Comparison of ENCODE assay signal across 9 cellular contexts in the genomic region with DNA sequence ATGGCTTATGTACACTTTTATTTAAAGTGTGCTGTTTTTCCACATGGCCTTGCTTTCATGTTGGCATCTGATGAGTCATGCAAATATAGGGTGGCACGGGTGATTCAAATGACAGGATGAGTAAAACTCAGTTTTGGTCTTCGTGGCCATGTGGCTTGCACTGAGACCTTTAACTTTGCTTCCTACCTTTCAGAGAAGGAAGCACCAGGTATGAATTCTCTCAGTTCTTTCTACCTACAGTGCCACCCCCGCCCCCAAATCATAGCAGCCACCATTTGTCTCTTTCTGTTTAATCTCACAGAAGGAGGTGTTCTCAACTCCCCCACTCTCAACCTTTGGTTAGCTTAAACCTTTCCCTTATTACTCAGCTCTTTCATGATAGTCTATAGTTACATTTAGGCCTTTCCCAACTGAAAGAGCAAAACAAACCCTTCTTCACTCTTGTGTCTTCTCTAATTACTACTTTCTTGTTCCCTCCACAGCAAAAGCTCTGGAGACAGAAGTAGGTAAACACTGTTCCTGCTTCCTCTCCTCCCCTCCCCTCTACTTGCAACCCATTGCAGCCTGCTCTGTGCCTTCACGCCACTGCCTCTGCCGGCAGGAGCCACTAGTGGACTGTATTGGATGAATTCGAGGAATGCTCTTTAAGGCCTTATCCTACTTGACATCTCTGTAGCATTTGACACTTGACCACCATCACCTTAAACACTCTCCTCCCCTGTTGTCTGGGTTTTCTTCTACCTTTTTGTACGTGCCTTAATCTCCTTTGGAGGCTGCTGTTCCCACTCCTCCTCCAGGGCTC.
DNase-seq lines count a peak whose midpoint lies in the region; TF ChIP-seq lines count a peak whose summit lies in the region.
"Had no signal": no experiment of that assay in that cellular context is flagged by ENCODE, and none has a peak within 500 bp of the region (broad histone marks: within the 10 kb centered on the region; RNA-seq: fewer than 3 reads in every experiment).

No MANE protein-coding gene starts in this region.

- H3K4me1 ChIP-seq in skeletal muscle satellite cell (ENCODE audit: control insufficient read depth, insufficient read depth, low read length) (peaks cover 41% of the 10 kb centered on the region), ovary (ENCODE audit: insufficient read depth) (peaks cover 29% of the 10 kb centered on the region)

- TF ChIP-seq EP300 in ovary (IDR thresholded peaks at IDR 0.05): no peak

- no peak overlapping the region for H3K9ac ChIP-seq in skeletal muscle satellite cell (ENCODE audit: low read depth, low read length)

- no peak overlapping the region for H3K4me3 ChIP-seq in fibroblast of villous mesenchyme (ENCODE audit: low read depth, low read length)
- H3K4me3 ChIP-seq in skeletal muscle satellite cell (ENCODE audit: low read length): no peak overlapping the region
- H3K4me3 ChIP-seq in ovary: no peak overlapping the region

- TF ChIP-seq CTCF in fibroblast of villous mesenchyme (IDR thresholded peaks at IDR 0.05; ENCODE audit: insufficient read depth, low read depth, low read length): peak; percentile 23
- no peak for TF ChIP-seq CTCF in ovary (IDR thresholded peaks at IDR 0.05)

- H3K9me3 ChIP-seq in skeletal muscle satellite cell (replicated peaks; ENCODE audit: low read length) (no peaks in the 10 kb centered on the region), ovary (no peaks in the 10 kb centered on the region)

- no peak for TF ChIP-seq POLR2A in ovary (IDR thresholded peaks at IDR 0.05)

- CTCF ChIA-PET in HEK293T (lab: Yijun Ruan, JAX): interaction anchor here (0.7 to 1.1 kb wide), 3 partner anchors 16 to 39 kb away, joined by 3 to 4 read pairs (median 3); no protein-coding TSS in a partner anchor

- POLR2A ChIA-PET in HEK293T (lab: Yijun Ruan, JAX): interaction anchor here (1.2 to 1.4 kb wide), 2 partner anchors 47 to 52 kb away, joined by 3 read pairs; no protein-coding TSS in a partner anchor

- no peaks in the 10 kb centered on the region for H3K27me3 ChIP-seq in skeletal muscle satellite cell (ENCODE audit: control insufficient read depth, insufficient read depth, low read length)
- no peaks in the 10 kb centered on the region for H3K27me3 ChIP-seq in ovary

- peak; percentile 74 for DNase-seq in Ammon's horn (ENCODE audit: low spot score)
- peak; percentile 43 for DNase-seq in HEK293T (ENCODE audit: extremely low spot score)
- peak; percentile 27 to 41 for DNase-seq in activated CD4-positive, alpha-beta T cell treated with anti-CD3 and anti-CD28 coated beads, Interleukin-2, amount 50 U/mL, for 24 hours (ENCODE audit: low read depth in 1 of 2, low spot score in 1 of 2)
- DNase-seq in fibroblast of villous mesenchyme (ENCODE audit: low read depth): no peak
- DNase-seq in cerebellum (ENCODE audit: low spot score): no peak
- DNase-seq in putamen (ENCODE audit: low spot score): no peak
- DNase-seq in ovary: no peak
- DNase-seq: activated naive CD8-positive, alpha-beta T cell treated with anti-CD3 and anti-CD28 coated beads, Interleukin-2, amount 10 ng/mL, durations not matched to agents 7 days and 5 days had no signal

- H3K36me3 ChIP-seq in skeletal muscle satellite cell (ENCODE audit: insufficient read depth, low read length): no peaks in the 10 kb centered on the region
- H3K36me3 ChIP-seq in ovary: no peaks in the 10 kb centered on the region

- intact Hi-C loops in ovary (cut with DNase I): loop anchor here in 2 of 4 donors (10.0 kb wide), 1 partner anchor 54 kb away; no protein-coding TSS in a partner anchor

- 69 to 75% (median 74%) methylated on average over 7 of the region's 7 CpGs for WGBS in ovary, 3 donors

- peak overlapping the region in 1 of 2 donors; percentile 54 for H3K27ac ChIP-seq in ovary

- peak overlapping the region; percentile 11 for H3K4me2 ChIP-seq in skeletal muscle satellite cell (ENCODE audit: low read length)

TF ChIP-seq in HEK293T, 16 proteins besides CTCF, POLR2A, EP300 and RAD21:
- TF ChIP-seq TARDBP (IDR thresholded peaks at IDR 0.05): no peak
- no peak for TF ChIP-seq FOXM1 (IDR thresholded peaks at IDR 0.05; ENCODE audit: borderline replicate concordance)
- no peak for TF ChIP-seq LEF1 (IDR thresholded peaks at IDR 0.05; ENCODE audit: borderline replicate concordance)
- TF ChIP-seq ARNT (IDR thresholded peaks at IDR 0.05): no peak
- no peak for TF ChIP-seq NFRKB (IDR thresholded peaks at IDR 0.05)
- no peak for TF ChIP-seq ELF4 (IDR thresholded peaks at IDR 0.05)
- TF ChIP-seq, protein P1, sequence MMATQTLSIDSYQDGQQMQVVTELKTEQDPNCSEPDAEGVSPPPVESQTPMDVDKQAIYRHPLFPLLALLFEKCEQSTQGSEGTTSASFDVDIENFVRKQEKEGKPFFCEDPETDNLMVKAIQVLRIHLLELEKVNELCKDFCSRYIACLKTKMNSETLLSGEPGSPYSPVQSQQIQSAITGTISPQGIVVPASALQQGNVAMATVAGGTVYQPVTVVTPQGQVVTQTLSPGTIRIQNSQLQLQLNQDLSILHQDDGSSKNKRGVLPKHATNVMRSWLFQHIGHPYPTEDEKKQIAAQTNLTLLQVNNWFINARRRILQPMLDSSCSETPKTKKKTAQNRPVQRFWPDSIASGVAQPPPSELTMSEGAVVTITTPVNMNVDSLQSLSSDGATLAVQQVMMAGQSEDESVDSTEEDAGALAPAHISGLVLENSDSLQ (IDR thresholded peaks at IDR 0.05): no peak
- no peak for TF ChIP-seq FOXK2 (IDR thresholded peaks at IDR 0.05)
- TF ChIP-seq L3MBTL2 (conservative IDR thresholded peaks at IDR 0.05): no peak
- no peak for TF ChIP-seq SUZ12 (IDR thresholded peaks at IDR 0.05)

Comparison
In these comparisons a context has a peak if more than half of its experiments do, and no peak if none do; other contexts are left out.
1. DNase-seq: peak in Ammon's horn (single experiment), HEK293T (single experiment) and activated CD4-positive, alpha-beta T cell treated with anti-CD3 and anti-CD28 coated beads, Interleukin-2, amount 50 U/mL, for 24 hours (2 of 2); none in fibroblast of villous mesenchyme (single experiment), cerebellum (single experiment), putamen (single experiment) and ovary (0 of 5).